In the genomic region with DNA sequence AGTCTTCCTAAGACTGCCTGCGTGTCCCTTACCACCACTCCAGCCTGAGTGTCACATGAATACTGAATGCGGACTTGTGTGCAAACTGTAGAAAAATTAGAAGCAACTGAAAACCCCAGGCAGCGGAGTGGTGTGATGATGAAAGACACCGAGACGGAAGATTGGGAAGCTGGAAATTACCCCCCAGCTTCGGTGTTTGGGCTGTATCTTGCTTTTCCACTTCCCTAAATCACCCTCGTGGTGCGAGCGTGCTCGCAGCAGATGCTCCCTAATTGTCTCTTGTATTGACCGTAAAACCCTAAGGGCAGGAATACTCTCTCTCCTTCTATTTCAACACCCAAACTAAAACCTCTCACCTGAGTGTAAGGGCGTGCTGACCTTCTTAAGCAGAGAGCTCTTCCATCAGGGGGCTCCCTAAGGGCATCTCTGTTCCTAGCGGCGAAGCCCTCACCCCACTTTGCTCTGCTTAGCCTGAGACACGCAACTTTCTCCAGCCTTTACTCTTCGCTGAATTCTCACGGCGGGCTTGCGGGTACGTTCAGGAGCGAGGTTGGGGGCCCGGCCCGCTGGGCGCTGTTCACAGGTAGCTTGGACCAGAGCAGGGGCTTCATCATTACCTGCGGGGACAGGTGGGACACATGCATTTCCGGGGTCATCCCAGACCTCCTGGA, we compare ENCODE assay signal across 16 cellular contexts.
A peak's percentile ranks its signal among the peaks of the same experiment; 100 is the strongest.
DNase-seq lines count a peak whose midpoint lies in the region; ATAC-seq and TF ChIP-seq lines count a peak whose summit lies in the region.
"Had no signal": no experiment of that assay in that cellular context is flagged by ENCODE, and none has a peak within 500 bp of the region (broad histone marks: within the 10 kb centered on the region; RNA-seq: fewer than 3 reads in every experiment).

No MANE protein-coding gene starts in this region.

- intact Hi-C loops in Right ventricle myocardium superior (cut with DNase I): loop anchor here (10.0 kb wide), 1 partner anchor 303 kb away; no protein-coding TSS in a partner anchor

- ATAC-seq in effector memory CD8-positive, alpha-beta T cell (replicated peaks): no peak
- ATAC-seq in Right ventricle myocardium superior (ENCODE audit: poor library complexity) (no peak), T-cell (replicated peaks in 1 of 4) (no peak)
- ATAC-seq: left colon had no signal

- H3K27me3 Mint-ChIP-seq in effector memory CD8-positive, alpha-beta T cell: peaks cover 56 to 81% of the 10 kb centered on the region in 2 donors
- H3K27me3 Mint-ChIP-seq in nephron progenitor cell (ENCODE audit: low read depth, poor library complexity) (peaks cover 83% of the 10 kb centered on the region), T-cell (peaks cover 53 to 55% of the 10 kb centered on the region in 2 donors)

- H3K27ac Mint-ChIP-seq in effector memory CD8-positive, alpha-beta T cell: no peak overlapping the region
- H3K27ac Mint-ChIP-seq in nephron progenitor cell (no peak overlapping the region), T-cell (no peak overlapping the region)
- H3K27ac Mint-ChIP-seq: activated CD4-positive, alpha-beta memory T cell treated with anti-CD3 and anti-CD28 coated beads, Interleukin-2, amount 10 ng/mL, durations not matched to agents 7 days and 5 days; T-helper 1 cell treated with Interleukin-12 subunit alpha and Interleukin-12 subunit beta and Interleukin-4 antibody, amounts not matched to agents 30 μg/mL and 1 μg/mL, for 36 hours had no signal

- TF ChIP-seq CTCF in nephron progenitor cell (IDR thresholded peaks at IDR 0.05): no peak

- CTCF ChIA-PET in T-cell (lab: Charles Lee): no interaction called here

- peak overlapping the region; percentile 42 to 57 for H3K4me3 Mint-ChIP-seq in effector memory CD8-positive, alpha-beta T cell
- peak overlapping the region; percentile 83 for H3K4me3 Mint-ChIP-seq in nephron progenitor cell
- peak overlapping the region in 1 of 3 donors; percentile 77 for H3K4me3 Mint-ChIP-seq in T-cell
- H3K4me3 Mint-ChIP-seq: activated CD4-positive, alpha-beta memory T cell treated with anti-CD3 and anti-CD28 coated beads, Interleukin-2, amount 10 ng/mL, durations not matched to agents 7 days and 5 days; T-helper 1 cell treated with Interleukin-12 subunit alpha and Interleukin-12 subunit beta and Interleukin-4 antibody, amounts not matched to agents 30 μg/mL and 1 μg/mL, for 36 hours had no signal

- H3K36me3 Mint-ChIP-seq in effector memory CD8-positive, alpha-beta T cell (ENCODE audit: insufficient read depth): no peaks in the 10 kb centered on the region
- H3K36me3 Mint-ChIP-seq in nephron progenitor cell (ENCODE audit: low read depth): no peaks in the 10 kb centered on the region
- H3K36me3 Mint-ChIP-seq in T-cell: no peaks in the 10 kb centered on the region

- DNase-seq in ELF-1 (ENCODE audit: low read depth, low spot score) (peak; percentile 25), NAMALWA (ENCODE audit: low spot score) (peak; percentile 4), nephron progenitor cell (peak; percentile 8), Right ventricle myocardium superior (no peak), NCI-H1436 (lab: John Stamatoyannopoulos, UW) (no peak), T-cell (no peak)
- DNase-seq in effector memory CD8-positive, alpha-beta T cell: no peak
- DNase-seq in stimulated activated CD8-positive, alpha-beta memory T cell treated with anti-CD3 and anti-CD28 coated beads, Interleukin-4, amount 100 ng/mL, for 48 hours: no peak
- DNase-seq: activated CD4-positive, alpha-beta memory T cell treated with anti-CD3 and anti-CD28 coated beads, Interleukin-2, amount 10 ng/mL, durations not matched to agents 7 days and 5 days; activated naive CD4-positive, alpha-beta T cell treated with Interleukin-2 at 50 U/mL for 16 hours; AML-193; colonic mucosa; KBM-7; left colon; NCI-H187 treated with DMSO at 0.1 percent for 48 hours had no signal

- peaks cover 9% of the 10 kb centered on the region in 2 donors for H3K4me1 Mint-ChIP-seq in effector memory CD8-positive, alpha-beta T cell (ENCODE audit: low read depth in 2 of 2)
- H3K4me1 Mint-ChIP-seq in nephron progenitor cell (peaks cover 12% of the 10 kb centered on the region), T-cell (peaks cover 10 to 19% (median 14%) of the 10 kb centered on the region in 3 donors)

- POLR2A ChIA-PET in T-cell (lab: Charles Lee): no interaction called here

- H3K9me3 Mint-ChIP-seq in effector memory CD8-positive, alpha-beta T cell: no peaks in the 10 kb centered on the region
- H3K9me3 Mint-ChIP-seq in nephron progenitor cell (peaks cover 12% of the 10 kb centered on the region), T-cell (no peaks in the 10 kb centered on the region)
- H3K9me3 Mint-ChIP-seq: activated CD4-positive, alpha-beta memory T cell treated with anti-CD3 and anti-CD28 coated beads, Interleukin-2, amount 10 ng/mL, durations not matched to agents 7 days and 5 days; T-helper 1 cell treated with Interleukin-12 subunit alpha and Interleukin-12 subunit beta and Interleukin-4 antibody, amounts not matched to agents 30 μg/mL and 1 μg/mL, for 36 hours had no signal

Comparison
In these comparisons a context has a peak if more than half of its experiments do, and no peak if none do; other contexts are left out.
1. DNase-seq: peak in ELF-1 (single experiment), NAMALWA (single experiment) and nephron progenitor cell (single experiment); none in effector memory CD8-positive, alpha-beta T cell (0 of 3), Right ventricle myocardium superior (single experiment), NCI-H1436 (single experiment), T-cell (0 of 34) and stimulated activated CD8-positive, alpha-beta memory T cell treated with anti-CD3 and anti-CD28 coated beads, Interleukin-4, amount 100 ng/mL, for 48 hours (single experiment).